9 cellular contexts compared by ENCODE assay signal in the genomic region with DNA sequence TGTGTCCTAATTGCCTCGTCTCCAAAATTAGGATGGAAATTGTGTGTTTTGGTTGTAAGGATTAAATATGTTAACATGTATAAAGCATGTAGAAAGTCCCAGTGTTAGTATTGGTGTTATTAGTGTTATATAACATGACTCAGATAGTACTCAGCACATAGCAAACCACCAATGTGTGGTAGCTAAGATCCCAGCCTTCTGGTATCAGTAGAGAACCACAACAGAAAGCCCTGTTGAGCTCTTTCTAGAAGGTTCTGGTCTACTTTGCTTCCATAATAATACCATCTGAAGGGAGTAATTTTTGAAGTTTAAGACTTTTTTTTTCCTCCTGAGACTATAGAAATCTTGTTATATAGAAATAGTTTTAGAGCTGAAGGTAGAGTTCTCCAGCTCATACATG.
DNase-seq lines count a peak whose midpoint lies in the region; ATAC-seq and TF ChIP-seq lines count a peak whose summit lies in the region.
"Had no signal": no experiment of that assay in that cellular context is flagged by ENCODE, and none has a peak within 500 bp of the region (broad histone marks: within the 10 kb centered on the region; RNA-seq: fewer than 3 reads in every experiment).

No MANE protein-coding gene starts in this region.

- H3K4me1 Mint-ChIP-seq in activated CD8-positive, alpha-beta T cell treated with anti-CD3 and anti-CD28 coated beads, Interleukin-2, amount 10 ng/mL, durations not matched to agents 7 days and 5 days (ENCODE audit: low read depth): peaks cover 80% of the 10 kb centered on the region
- H3K4me1 Mint-ChIP-seq in natural killer cell (peaks cover 29 to 31% of the 10 kb centered on the region in 2 donors), endodermal cell (peaks cover 40% of the 10 kb centered on the region)

- H3K27me3 ChIP-seq in SK-N-SH (ENCODE audit: insufficient read depth) (no peaks in the 10 kb centered on the region), endodermal cell (ENCODE audit: control insufficient read depth, insufficient read depth, low read length, poor library complexity, severe bottlenecking) (no peaks in the 10 kb centered on the region)

- peak overlapping the region; percentile 89 for H3K27ac Mint-ChIP-seq in activated CD8-positive, alpha-beta T cell treated with anti-CD3 and anti-CD28 coated beads, Interleukin-2, amount 10 ng/mL, durations not matched to agents 7 days and 5 days
- H3K27ac Mint-ChIP-seq in natural killer cell: peak overlapping the region; percentile 64 to 74
- H3K27ac Mint-ChIP-seq in endodermal cell: no peak overlapping the region

- H3K27ac ChIP-seq in SK-N-SH (ENCODE audit: low read depth in 2 of 2, low read length in 1 of 2) (peak overlapping the region in 1 of 2 experiments; percentile 20; a peak in 1 of 4 replicates), endodermal cell (ENCODE audit: low read depth, low read length) (no peak overlapping the region)

- no peaks in the 10 kb centered on the region for H3K9me2 ChIP-seq in SK-N-SH

- no peak for DNase-seq in SK-N-SH
- DNase-seq in activated CD8-positive, alpha-beta T cell treated with anti-CD3 and anti-CD28 coated beads, Interleukin-2, amount 10 ng/mL, durations not matched to agents 7 days and 5 days: peak; percentile 55
- no peak for DNase-seq in natural killer cell
- DNase-seq in HUDEP-2 (lab: John Stamatoyannopoulos, UW; ENCODE audit: unreplicated experiment in 76 of 76): no peak
- no peak for DNase-seq in endodermal cell
- DNase-seq: 8988T had no signal

- peak overlapping the region; percentile 17 for H3K4me3 Mint-ChIP-seq in activated CD8-positive, alpha-beta T cell treated with anti-CD3 and anti-CD28 coated beads, Interleukin-2, amount 10 ng/mL, durations not matched to agents 7 days and 5 days
- H3K4me3 Mint-ChIP-seq in natural killer cell (peak overlapping the region; percentile 74), endodermal cell (no peak overlapping the region)

- H3K79me2 ChIP-seq in SK-N-SH (ENCODE audit: insufficient read depth): no peaks in the 10 kb centered on the region

- H2AFZ ChIP-seq in SK-N-SH (ENCODE audit: low read depth): no peak overlapping the region

- POLR2A ChIA-PET in SK-N-SH (lab: Yijun Ruan, JAX): no interaction called here
- POLR2A ChIA-PET in activated CD8-positive, alpha-beta T cell treated with anti-CD3 and anti-CD28 coated beads, Interleukin-2, amount 10 ng/mL, durations not matched to agents 7 days and 5 days (lab: Charles Lee): interaction anchor here (0.6 to 4.1 kb wide), 6 partner anchors 27 to 101 kb away, joined by 3 to 67 read pairs (median 4); no protein-coding TSS in a partner anchor

- no peak for TF ChIP-seq EP300 in SK-N-SH (IDR thresholded peaks at IDR 0.05; ENCODE audit: borderline replicate concordance in 1 of 2, low read depth in 1 of 2, low read length in 1 of 2)

- 89% methylated on average over 1 of the region's 1 CpG for WGBS in SK-N-SH (ENCODE audit: low lambda C conversion rate)
- WGBS in endodermal cell (ENCODE audit: insufficient coverage in 1 of 2, insufficient read length in 1 of 2), 2 experiments: 90 to 100% methylated on average over 1 of the region's 1 CpG

- H3K9ac ChIP-seq in SK-N-SH: no peak overlapping the region
- no peak overlapping the region for H3K9ac ChIP-seq in endodermal cell (ENCODE audit: extremely low read depth, low read length, poor library complexity, severe bottlenecking)

- H3K4me3 ChIP-seq in SK-N-SH (ENCODE audit: low read depth in 2 of 2, low read length in 1 of 2) (no peak overlapping the region), endodermal cell (ENCODE audit: low read length) (no peak overlapping the region)

- TF ChIP-seq RAD21 in SK-N-SH (IDR thresholded peaks at IDR 0.05; ENCODE audit: low read length): no peak

- H3K4me1 ChIP-seq in SK-N-SH (ENCODE audit: control insufficient read depth in 1 of 2, insufficient read depth in 2 of 2, low read depth in 1 of 2, low read length in 1 of 2) (peaks cover 19 to 31% of the 10 kb centered on the region in 2 experiments; a peak in 3 of 4 replicates), endodermal cell (ENCODE audit: control insufficient read depth, insufficient read depth, low read length) (peaks cover 4% of the 10 kb centered on the region)

- TF ChIP-seq CTCF in SK-N-SH (IDR thresholded peaks at IDR 0.05) (no peak), natural killer cell (IDR thresholded peaks at IDR 0.05) (no peak), endodermal cell (conservative IDR thresholded peaks at IDR 0.05) (no peak)

- ATAC-seq in SK-N-SH treated with all-trans-retinoic acid at 6 μM for 48 hours (no peak), HG02885 (IDR thresholded peaks at IDR 0.05; ENCODE audit: poor library complexity, unreplicated experiment) (peak; percentile 26), natural killer cell (peak; percentile 66 to 72 (median 68)), HG03196 (IDR thresholded peaks at IDR 0.05; ENCODE audit: unreplicated experiment) (no peak)
- ATAC-seq in activated CD8-positive, alpha-beta T cell treated with anti-CD3 and anti-CD28 coated beads, Interleukin-2, amount 10 ng/mL, durations not matched to agents 7 days and 5 days: peak; percentile 42

- H3K9me3 Mint-ChIP-seq in activated CD8-positive, alpha-beta T cell treated with anti-CD3 and anti-CD28 coated beads, Interleukin-2, amount 10 ng/mL, durations not matched to agents 7 days and 5 days (ENCODE audit: insufficient read depth): no peaks in the 10 kb centered on the region
- H3K9me3 Mint-ChIP-seq in natural killer cell (no peaks in the 10 kb centered on the region), endodermal cell (no peaks in the 10 kb centered on the region)

- peaks cover 11% of the 10 kb centered on the region for H3F3A ChIP-seq in SK-N-SH (replicated peaks; ENCODE audit: insufficient read depth)

- no peaks in the 10 kb centered on the region for H4K20me1 ChIP-seq in SK-N-SH (ENCODE audit: insufficient read depth)

- no peaks in the 10 kb centered on the region for H3K27me3 Mint-ChIP-seq in activated CD8-positive, alpha-beta T cell treated with anti-CD3 and anti-CD28 coated beads, Interleukin-2, amount 10 ng/mL, durations not matched to agents 7 days and 5 days (ENCODE audit: low read depth)
- H3K27me3 Mint-ChIP-seq in natural killer cell (ENCODE audit: low read depth in 2 of 2): peaks cover 0 to 14% of the 10 kb centered on the region in 2 donors
- no peaks in the 10 kb centered on the region for H3K27me3 Mint-ChIP-seq in endodermal cell (ENCODE audit: insufficient read depth)

- intact Hi-C loops in natural killer cell (cut with micrococcal nuclease): loop anchor here (5.0 kb wide), 1 partner anchor 58 kb away; no protein-coding TSS in a partner anchor

- no peaks in the 10 kb centered on the region for H3K36me3 ChIP-seq in SK-N-SH (replicated peaks in 1 of 2; ENCODE audit: control insufficient read depth in 1 of 2, insufficient read depth in 2 of 2, low read length in 1 of 2)
- H3K36me3 ChIP-seq in endodermal cell (ENCODE audit: control insufficient read depth, insufficient read depth, low read length): no peaks in the 10 kb centered on the region

- H3K4me2 ChIP-seq in SK-N-SH: no peak overlapping the region

- CTCF ChIA-PET in SK-N-SH (lab: Yijun Ruan, JAX): interaction anchor here (1.8 to 2.0 kb wide), 2 partner anchors 172 to 229 kb away, joined by 5 to 6 read pairs; no protein-coding TSS in a partner anchor
- CTCF ChIA-PET in activated CD8-positive, alpha-beta T cell treated with anti-CD3 and anti-CD28 coated beads, Interleukin-2, amount 10 ng/mL, durations not matched to agents 7 days and 5 days (lab: Charles Lee): interaction anchor here (0.7 to 4.3 kb wide), 19 partner anchors 10 to 171 kb away, joined by 3 to 35 read pairs (median 4); no protein-coding TSS in a partner anchor

- H3K9me3 ChIP-seq in SK-N-SH: no peaks in the 10 kb centered on the region
- H3K9me3 ChIP-seq in endodermal cell (ENCODE audit: control insufficient read depth, low read length): no peaks in the 10 kb centered on the region

- peaks cover 14% of the 10 kb centered on the region for H3K36me3 Mint-ChIP-seq in activated CD8-positive, alpha-beta T cell treated with anti-CD3 and anti-CD28 coated beads, Interleukin-2, amount 10 ng/mL, durations not matched to agents 7 days and 5 days (ENCODE audit: low read depth)
- H3K36me3 Mint-ChIP-seq in natural killer cell (no peaks in the 10 kb centered on the region), endodermal cell (ENCODE audit: low read depth) (no peaks in the 10 kb centered on the region)

TF ChIP-seq in SK-N-SH, 30 proteins besides CTCF, POLR2A, EP300 and RAD21:
- 0 out of 2 replicates have a peak, but pooled peaks have one; percentile 11 for TF ChIP-seq FOSL2 (IDR thresholded peaks at IDR 0.05; ENCODE audit: borderline replicate concordance, low read depth)
- no peak for TF ChIP-seq GABPA (IDR thresholded peaks at IDR 0.05; ENCODE audit: low read depth)
- no peak for TF ChIP-seq ELF1 (IDR thresholded peaks at IDR 0.05)
- no peak for TF ChIP-seq USF1 (IDR thresholded peaks at IDR 0.05; ENCODE audit: borderline replicate concordance, low read depth)
- TF ChIP-seq TCF12 (IDR thresholded peaks at IDR 0.05): no peak

TF ChIP-seq in SK-N-SH treated with all-trans-retinoic acid at 6 μM for 48 hours, 23 proteins besides CTCF, POLR2A, EP300 and RAD21 (continues in another document):
- no peak for TF ChIP-seq PATZ1 (CRISPR knock-in tag; IDR thresholded peaks at IDR 0.05; ENCODE audit: borderline replicate concordance)
- TF ChIP-seq GLIS3 (CRISPR knock-in tag; IDR thresholded peaks at IDR 0.05): no peak
- TF ChIP-seq PPARA (CRISPR knock-in tag; IDR thresholded peaks at IDR 0.05; ENCODE audit: borderline replicate concordance): no peak

Comparison
In these comparisons a context has a peak if more than half of its experiments do, and no peak if none do; other contexts are left out.
1. ATAC-seq: peak in HG02885 (single experiment), activated CD8-positive, alpha-beta T cell treated with anti-CD3 and anti-CD28 coated beads, Interleukin-2, amount 10 ng/mL, durations not matched to agents 7 days and 5 days (single experiment) and natural killer cell (3 of 3); none in SK-N-SH treated with all-trans-retinoic acid at 6 μM for 48 hours (single experiment) and HG03196 (single experiment).